11 cellular contexts compared by ENCODE assay signal in the genomic region with DNA sequence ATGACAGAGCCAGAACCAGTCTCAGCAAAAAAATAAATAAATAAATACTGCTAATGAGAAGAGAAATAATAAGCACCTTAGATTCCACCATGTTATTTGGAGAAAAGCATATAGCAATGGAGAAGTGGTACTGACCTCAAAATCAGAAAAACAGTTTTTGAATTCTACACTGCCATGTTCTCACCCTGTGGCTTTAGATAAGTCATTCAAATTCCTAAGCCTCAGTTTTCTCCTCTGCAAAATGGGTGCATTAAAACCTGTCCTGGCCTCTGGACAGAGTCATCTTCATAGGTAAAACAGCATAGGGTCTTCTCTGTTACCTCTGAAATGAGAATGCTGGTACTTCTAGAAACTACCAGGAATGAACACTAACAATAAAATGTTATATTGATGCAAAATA.
"Had no signal": no experiment of that assay in that cellular context is flagged by ENCODE, and none has a peak within 500 bp of the region (broad histone marks: within the 10 kb centered on the region; RNA-seq: fewer than 3 reads in every experiment).

No MANE protein-coding gene starts in this region.

- H3K4me3 ChIP-seq: GM23248, GM23338, HAP-1 had no signal

- FAIRE-seq: H1, H54 had no signal

- H3K4me1 ChIP-seq: HAP-1 had no signal

- H3K36me3 ChIP-seq: HAP-1 had no signal

- ATAC-seq: GM23338, HCT116 had no signal

- DNase-seq: GM23248, GOT3, H7, H9, HCEC 1CT, HFFc6 had no signal

- H3K27ac ChIP-seq: GM23248 had no signal

- H3K9ac ChIP-seq: GM23248 had no signal

- H3K4me2 ChIP-seq: GM23338 had no signal

- H2AFZ ChIP-seq: GM23248, GM23338 had no signal

- H3K9me3 ChIP-seq: HAP-1 had no signal
